In the genomic region with DNA sequence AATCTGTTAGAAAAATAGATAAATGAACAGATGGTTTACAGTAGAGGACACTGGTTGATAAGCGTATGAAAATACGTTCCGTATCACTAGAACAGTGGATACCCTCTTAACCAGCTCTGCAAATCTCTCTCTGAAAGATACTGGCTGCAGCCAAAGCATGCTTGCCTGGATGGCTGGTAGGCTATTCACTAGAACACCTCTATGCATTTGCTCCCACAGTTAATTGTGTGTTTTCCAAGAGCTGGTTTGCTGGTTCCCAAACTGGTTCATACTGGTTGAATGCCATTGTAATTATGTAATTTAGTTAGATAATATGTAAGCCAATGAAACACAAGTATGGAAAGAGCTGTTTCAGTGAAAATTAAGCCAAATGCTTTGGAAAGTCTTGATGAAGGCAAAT, we compare ENCODE assay signal across 31 cellular contexts.
DNase-seq lines count a peak whose midpoint lies in the region; ATAC-seq and TF ChIP-seq lines count a peak whose summit lies in the region.
"Had no signal": no experiment of that assay in that cellular context is flagged by ENCODE, and none has a peak within 500 bp of the region (broad histone marks: within the 10 kb centered on the region; RNA-seq: fewer than 3 reads in every experiment).

No MANE protein-coding gene starts in this region.

- H3K27me3 ChIP-seq in left ventricle myocardium inferior (ENCODE audit: low read depth) (no peaks in the 10 kb centered on the region), aorta (ENCODE audit: control insufficient read depth in 1 of 2, insufficient read depth in 2 of 2, low read length in 1 of 2) (no peaks in the 10 kb centered on the region)
- H3K27me3 ChIP-seq: gastroesophageal sphincter, hepatocyte, left lung, tibial artery had no signal

- H3K9me3 ChIP-seq in left ventricle myocardium inferior (replicated peaks) (no peaks in the 10 kb centered on the region), mesodermal cell (ENCODE audit: control insufficient read depth, low read length) (no peaks in the 10 kb centered on the region), aorta (ENCODE audit: control insufficient read depth, low read length) (no peaks in the 10 kb centered on the region)
- H3K9me3 ChIP-seq: gastroesophageal sphincter, left lung, tibial artery had no signal

- no peaks in the 10 kb centered on the region for H3K4me1 Mint-ChIP-seq in activated CD4-positive, alpha-beta T cell treated with anti-CD3 and anti-CD28 coated beads, Interleukin-2, amount 10 ng/mL, durations not matched to agents 7 days and 5 days
- no peaks in the 10 kb centered on the region for H3K4me1 Mint-ChIP-seq in activated naive CD4-positive, alpha-beta T cell treated with anti-CD3 and anti-CD28 coated beads for 36 hours (ENCODE audit: low read depth)
- H3K4me1 Mint-ChIP-seq: activated naive CD8-positive, alpha-beta T cell treated with anti-CD3 and anti-CD28 coated beads, Interleukin-2, amount 10 ng/mL, durations not matched to agents 7 days and 5 days; CD8-positive, alpha-beta memory T cell; naive thymus-derived CD8-positive, alpha-beta T cell; stimulated activated naive CD8-positive, alpha-beta T cell treated with anti-CD3 and anti-CD28 coated beads, Interleukin-15, amount 100 ng/mL, for 72 hours; T-helper 17 cell had no signal

- intact Hi-C loops in left ventricle myocardium inferior (cut with micrococcal nuclease), result no loop called here
- intact Hi-C loops in cardiac septum (cut with DNase I), result no loop called here
- intact Hi-C loops in aorta (cut with DNase I), result no loop called here
- intact Hi-C loops in activated naive CD4-positive, alpha-beta T cell treated with anti-CD3 and anti-CD28 coated beads for 36 hours (cut with micrococcal nuclease), result no loop called here

- H3K4me3 Mint-ChIP-seq in activated CD4-positive, alpha-beta T cell treated with anti-CD3 and anti-CD28 coated beads, Interleukin-2, amount 10 ng/mL, durations not matched to agents 7 days and 5 days, result no peak overlapping the region
- H3K4me3 Mint-ChIP-seq in activated naive CD4-positive, alpha-beta T cell treated with anti-CD3 and anti-CD28 coated beads for 36 hours, result no peak overlapping the region
- H3K4me3 Mint-ChIP-seq: activated naive CD8-positive, alpha-beta T cell treated with anti-CD3 and anti-CD28 coated beads, Interleukin-2, amount 10 ng/mL, durations not matched to agents 7 days and 5 days; brain; CD8-positive, alpha-beta memory T cell; naive thymus-derived CD8-positive, alpha-beta T cell; stimulated activated naive CD8-positive, alpha-beta T cell treated with anti-CD3 and anti-CD28 coated beads, Interleukin-15, amount 100 ng/mL, for 72 hours; T-helper 17 cell had no signal

- H3K36me3 ChIP-seq in left ventricle myocardium inferior, result peaks cover 22% of the 10 kb centered on the region
- no peaks in the 10 kb centered on the region for H3K36me3 ChIP-seq in mesodermal cell (ENCODE audit: control insufficient read depth, insufficient read depth, low read length)
- no peaks in the 10 kb centered on the region for H3K36me3 ChIP-seq in aorta (ENCODE audit: control insufficient read depth in 1 of 2, insufficient read depth in 2 of 2, low read length in 1 of 2)
- H3K36me3 ChIP-seq: gastroesophageal sphincter, left lung, tibial artery had no signal

- no peaks in the 10 kb centered on the region for H3K9me3 Mint-ChIP-seq in activated CD4-positive, alpha-beta T cell treated with anti-CD3 and anti-CD28 coated beads, Interleukin-2, amount 10 ng/mL, durations not matched to agents 7 days and 5 days
- no peaks in the 10 kb centered on the region for H3K9me3 Mint-ChIP-seq in activated naive CD4-positive, alpha-beta T cell treated with anti-CD3 and anti-CD28 coated beads for 36 hours
- H3K9me3 Mint-ChIP-seq: activated naive CD8-positive, alpha-beta T cell treated with anti-CD3 and anti-CD28 coated beads, Interleukin-2, amount 10 ng/mL, durations not matched to agents 7 days and 5 days; CD8-positive, alpha-beta memory T cell; naive thymus-derived CD8-positive, alpha-beta T cell; stimulated activated naive CD8-positive, alpha-beta T cell treated with anti-CD3 and anti-CD28 coated beads, Interleukin-15, amount 100 ng/mL, for 72 hours had no signal

- TF ChIP-seq CTCF in left ventricle myocardium inferior (IDR thresholded peaks at IDR 0.05; ENCODE audit: borderline replicate concordance), result no peak

- no peaks in the 10 kb centered on the region for H3K36me3 Mint-ChIP-seq in activated CD4-positive, alpha-beta T cell treated with anti-CD3 and anti-CD28 coated beads, Interleukin-2, amount 10 ng/mL, durations not matched to agents 7 days and 5 days (ENCODE audit: low read depth)
- H3K36me3 Mint-ChIP-seq in activated naive CD4-positive, alpha-beta T cell treated with anti-CD3 and anti-CD28 coated beads for 36 hours (ENCODE audit: low read depth), result no peaks in the 10 kb centered on the region
- H3K36me3 Mint-ChIP-seq: activated naive CD8-positive, alpha-beta T cell treated with anti-CD3 and anti-CD28 coated beads, Interleukin-2, amount 10 ng/mL, durations not matched to agents 7 days and 5 days; naive thymus-derived CD8-positive, alpha-beta T cell had no signal

- WGBS in mesodermal cell (ENCODE audit: insufficient coverage in 2 of 2), 2 experiments, result 94% methylated on average over 3 of the region's 3 CpGs; no CpG with 5 or more reads in 1 of the 2 experiments
- 94 to 99% methylated on average over 3 of the region's 3 CpGs for WGBS in aorta, 2 donors

- peak; percentile 22 for ATAC-seq in esophagus mucosa
- peak; percentile 51 for ATAC-seq in aorta (ENCODE audit: low FRiP score)
- ATAC-seq in GM18498 (IDR thresholded peaks at IDR 0.05; ENCODE audit: unreplicated experiment), result no peak
- ATAC-seq: naive thymus-derived CD8-positive, alpha-beta T cell; stimulated activated naive CD8-positive, alpha-beta T cell treated with anti-CD3 and anti-CD28 coated beads, Interleukin-15, amount 100 ng/mL, for 72 hours; T-helper 17 cell had no signal

- H3K27ac ChIP-seq in left ventricle myocardium inferior (replicated peaks) (peak overlapping the region; percentile 31), mesodermal cell (ENCODE audit: low read depth, low read length, severe bottlenecking) (peak overlapping the region; percentile 36), aorta (ENCODE audit: low read depth in 1 of 2, low read length in 2 of 2) (no peak overlapping the region)
- H3K27ac ChIP-seq: hepatocyte, left lung had no signal

- DNase-seq in left ventricle myocardium inferior (no peak), cardiac septum (ENCODE audit: low spot score) (no peak), aorta (no peak)
- DNase-seq in activated CD4-positive, alpha-beta T cell treated with anti-CD3 and anti-CD28 coated beads, Interleukin-2, amount 10 ng/mL, durations not matched to agents 7 days and 5 days, result no peak
- DNase-seq in activated naive CD4-positive, alpha-beta T cell treated with anti-CD3 and anti-CD28 coated beads for 36 hours, result no peak
- DNase-seq: activated CD4-positive, alpha-beta T cell treated with anti-CD3 and anti-CD28 coated beads for 4 hours; activated CD8-positive, alpha-beta memory T cell treated with anti-CD3 and anti-CD28 coated beads for 24 hours; activated effector memory CD4-positive, alpha-beta T cell treated with anti-CD3 and anti-CD28 coated beads, Interleukin-2, amount 50 U/mL, for 16 hours; activated naive CD8-positive, alpha-beta T cell treated with anti-CD3 and anti-CD28 coated beads, Interleukin-2, amount 10 ng/mL, durations not matched to agents 7 days and 5 days; AML-193; CD8-positive, alpha-beta memory T cell; effector CD4-positive, alpha-beta T cell; GF-D8; KBM-7; midbrain; naive thymus-derived CD8-positive, alpha-beta T cell; NCI-H1105 treated with DMSO at 0.1 percent for 48 hours; NCI-H1930; NCI-H748 treated with DMSO at 0.1 percent for 48 hours; occipital lobe; stimulated activated naive CD8-positive, alpha-beta T cell treated with anti-CD3 and anti-CD28 coated beads, Interleukin-15, amount 100 ng/mL, for 72 hours; T-helper 17 cell had no signal

- H3K27ac Mint-ChIP-seq in activated CD4-positive, alpha-beta T cell treated with anti-CD3 and anti-CD28 coated beads, Interleukin-2, amount 10 ng/mL, durations not matched to agents 7 days and 5 days, result no peak overlapping the region
- H3K27ac Mint-ChIP-seq in activated naive CD4-positive, alpha-beta T cell treated with anti-CD3 and anti-CD28 coated beads for 36 hours, result no peak overlapping the region
- H3K27ac Mint-ChIP-seq: activated naive CD8-positive, alpha-beta T cell treated with anti-CD3 and anti-CD28 coated beads, Interleukin-2, amount 10 ng/mL, durations not matched to agents 7 days and 5 days; brain; CD8-positive, alpha-beta memory T cell; naive thymus-derived CD8-positive, alpha-beta T cell; T-helper 17 cell had no signal

- H3K4me1 ChIP-seq in left ventricle myocardium inferior (peaks cover 47% of the 10 kb centered on the region), mesodermal cell (ENCODE audit: control insufficient read depth, insufficient read depth, low read length, poor library complexity, severe bottlenecking) (no peaks in the 10 kb centered on the region), aorta (ENCODE audit: control insufficient read depth in 1 of 2, insufficient read depth in 2 of 2, low read length in 2 of 2) (peaks cover 0 to 6% of the 10 kb centered on the region in 2 donors)

- CTCF ChIA-PET in activated CD4-positive, alpha-beta T cell treated with anti-CD3 and anti-CD28 coated beads, Interleukin-2, amount 10 ng/mL, durations not matched to agents 7 days and 5 days (lab: Charles Lee), result no interaction called here
- CTCF ChIA-PET in activated naive CD4-positive, alpha-beta T cell treated with anti-CD3 and anti-CD28 coated beads for 36 hours (lab: Charles Lee), result interaction anchor here (0.7 kb wide), 1 partner anchor 230 kb away, joined by 3 read pairs; no protein-coding TSS in a partner anchor

- H3K27me3 Mint-ChIP-seq in activated CD4-positive, alpha-beta T cell treated with anti-CD3 and anti-CD28 coated beads, Interleukin-2, amount 10 ng/mL, durations not matched to agents 7 days and 5 days, result no peaks in the 10 kb centered on the region
- H3K27me3 Mint-ChIP-seq in activated naive CD4-positive, alpha-beta T cell treated with anti-CD3 and anti-CD28 coated beads for 36 hours (ENCODE audit: low read depth), result no peaks in the 10 kb centered on the region

- H3K4me3 ChIP-seq in left ventricle myocardium inferior (no peak overlapping the region), mesodermal cell (ENCODE audit: extremely low read depth, insufficient read depth, low read length, poor library complexity, severe bottlenecking) (no peak overlapping the region), aorta (ENCODE audit: low read length in 2 of 2) (no peak overlapping the region)
- H3K4me3 ChIP-seq: gastroesophageal sphincter, hepatocyte, left lung, skin epidermis, tibial artery had no signal

- POLR2A ChIA-PET in activated CD4-positive, alpha-beta T cell treated with anti-CD3 and anti-CD28 coated beads, Interleukin-2, amount 10 ng/mL, durations not matched to agents 7 days and 5 days (lab: Charles Lee), result no interaction called here

Comparison
In these comparisons a context has a peak if more than half of its experiments do, and no peak if none do; other contexts are left out.
1. H3K27ac ChIP-seq: peak in left ventricle myocardium inferior (single experiment) and mesodermal cell (single experiment); none in aorta (0 of 2).